8 cellular contexts compared by ENCODE assay signal in the genomic region with DNA sequence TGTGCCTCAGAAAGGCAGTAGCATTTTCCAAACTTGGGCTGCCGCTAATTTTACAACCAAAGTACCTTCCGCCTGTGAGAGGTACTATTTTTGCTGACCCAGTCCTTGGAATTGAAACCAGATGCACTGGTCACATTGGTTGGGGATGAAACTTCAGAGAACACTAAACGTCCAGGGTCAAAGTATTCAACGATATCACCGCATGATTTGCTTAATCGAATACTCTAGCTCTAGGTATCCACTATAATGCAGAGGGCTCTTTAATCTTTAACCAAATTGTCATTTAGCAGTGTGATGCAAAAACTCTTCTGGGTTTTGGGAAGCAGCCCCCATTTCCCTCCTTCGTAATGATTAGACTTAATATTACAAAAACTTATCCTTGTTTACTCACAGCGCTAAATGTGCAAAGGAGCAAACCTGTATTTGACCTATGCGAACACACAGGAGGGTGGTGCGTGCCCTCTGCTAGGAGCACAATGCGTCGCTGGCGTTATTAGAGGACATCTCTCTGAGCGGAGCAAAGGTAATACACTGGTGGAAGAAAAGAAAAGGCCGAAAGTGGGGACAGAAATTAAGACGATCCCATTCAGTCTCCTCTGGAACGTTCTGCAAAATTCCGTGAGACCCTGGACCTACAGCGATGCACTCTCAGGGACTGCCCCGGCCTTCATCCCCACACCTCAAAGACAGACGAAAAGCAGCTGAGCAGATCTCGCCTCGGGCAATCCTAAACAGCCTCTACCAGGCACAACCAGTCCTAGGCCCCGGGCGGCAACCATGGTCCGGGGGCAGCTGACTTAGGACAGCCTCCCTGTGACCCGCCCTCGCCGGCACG. TPM values are rescaled to one million over a fixed set of nuclear protein-coding genes. Genes with fewer than 3 reads are reported as not detected.
DNase-seq lines count a peak whose midpoint lies in the region; ATAC-seq and TF ChIP-seq lines count a peak whose summit lies in the region.

No MANE protein-coding gene starts in this region.

- no peaks in the 10 kb centered on the region for H3K27me3 ChIP-seq in sigmoid colon

- H3K27ac ChIP-seq in SK-N-MC, result no peak overlapping the region
- H3K27ac ChIP-seq in sigmoid colon, result peak overlapping the region; percentile 89 to 97 (median 91)

- peaks cover 0 to 42% (median 39%) of the 10 kb centered on the region in 4 donors for H3K4me1 ChIP-seq in sigmoid colon

- no peak for TF ChIP-seq EP300 in sigmoid colon (IDR thresholded peaks at IDR 0.05)

- DNase-seq in SK-N-MC (ENCODE audit: low read depth, low spot score) (peak; percentile 5), fibroblast of villous mesenchyme (ENCODE audit: low read depth) (no peak), sigmoid colon (no peak), AG20443 (ENCODE audit: low spot score) (no peak)
- DNase-seq in stimulated activated CD8-positive, alpha-beta memory T cell treated with anti-CD3 and anti-CD28 coated beads, Interleukin-4, amount 100 ng/mL, for 48 hours, result no peak

- H3K9me3 ChIP-seq in SK-N-MC (ENCODE audit: low read depth, low read length) (no peaks in the 10 kb centered on the region), sigmoid colon (peaks cover 0 to 4% (median 0%) of the 10 kb centered on the region in 4 donors)

- ATAC-seq in HG02938 (IDR thresholded peaks at IDR 0.05; ENCODE audit: unreplicated experiment) (no peak), GM21360 (IDR thresholded peaks at IDR 0.05; ENCODE audit: unreplicated experiment) (no peak)

- H3K4me3 ChIP-seq in GM12875 (ENCODE audit: low read depth, low read length) (peak overlapping the region; percentile 55), SK-N-MC (peak overlapping the region; percentile 93), fibroblast of villous mesenchyme (ENCODE audit: low read depth, low read length) (peak overlapping the region; percentile 56), sigmoid colon (peak overlapping the region; percentile 28 to 86 (median 76))

- 15 to 39% methylated on average over 30 of the region's 30 CpGs for WGBS in sigmoid colon, 2 donors

- H3K9ac ChIP-seq in SK-N-MC (ENCODE audit: insufficient read length), result peak overlapping the region; percentile 47

- no peak for TF ChIP-seq CTCF in GM12875 (IDR thresholded peaks at IDR 0.05; ENCODE audit: borderline replicate concordance, insufficient read depth, low read depth, low read length)
- TF ChIP-seq CTCF in fibroblast of villous mesenchyme (IDR thresholded peaks at IDR 0.05; ENCODE audit: insufficient read depth, low read depth, low read length), result no peak
- TF ChIP-seq CTCF in sigmoid colon (IDR thresholded peaks at IDR 0.05), result no peak

- no peak for TF ChIP-seq POLR2A in sigmoid colon (IDR thresholded peaks at IDR 0.05)

- no peaks in the 10 kb centered on the region for H3K36me3 ChIP-seq in SK-N-MC (ENCODE audit: insufficient read depth, low read length)
- no peaks in the 10 kb centered on the region for H3K36me3 ChIP-seq in sigmoid colon

- intact Hi-C loops in sigmoid colon (cut with DNase I), result loop anchor here (1.0 to 5.0 kb wide), 3 partner anchors 23 to 165 kb away; no protein-coding TSS in a partner anchor

RNA-seq across cellular contexts. Expression of a gene that starts 0.9 kb away (rescaled TPM):
- total RNA-seq in fibroblast of villous mesenchyme (5.2 and 9.3 TPM in 2 replicates), sigmoid colon (10 to 100 TPM; 10.9 to 18.1 (median 13.5) TPM)
- 10 to 100 TPM in 2 of 3 donors, 1 to 10 TPM in 1; 6.6 to 16.6 (median 14.3) TPM for polyA plus RNA-seq in sigmoid colon
